35 cellular contexts compared by ENCODE assay signal in genomic region chr9:104326912-104327311, GRCh38.
"Had no signal": no experiment of that assay in that cellular context is flagged by ENCODE, and none has a peak within 500 bp of the region (broad histone marks: within the 10 kb centered on the region; RNA-seq: fewer than 3 reads in every experiment).

No MANE protein-coding gene starts in this region.

- DNase-seq: activated B cell treated with CpG ODN at 0.5 μM for 24 hours; activated CD4-positive, alpha-beta memory T cell treated with anti-CD3 and anti-CD28 coated beads for 36 hours; activated CD4-positive, alpha-beta T cell treated with anti-CD3 and anti-CD28 coated beads for 4 hours; activated CD4-positive, alpha-beta T cell treated with anti-CD3 and anti-CD28 coated beads, Interleukin-2, amount 10 ng/mL, durations not matched to agents 24 days and 14 days; activated CD4-positive, alpha-beta T cell treated with anti-CD3 and anti-CD28 coated beads, Interleukin-2, amount 50 U/mL, for 1 hour; activated CD4-positive, alpha-beta T cell treated with anti-CD3 and anti-CD28 coated beads, Interleukin-2, amount 50 U/mL, for 4 hours; activated CD4-positive, CD25-positive, alpha-beta regulatory T cell treated with anti-CD3 and anti-CD28 coated beads, Interleukin-2, amount 50 U/mL, for 72 hours; activated CD8-positive, alpha-beta memory T cell treated with anti-CD3 and anti-CD28 coated beads, Interleukin-2, amount 50 U/mL, for 4 hours; activated CD8-positive, alpha-beta T cell treated with anti-CD3 and anti-CD28 coated beads for 36 hours; activated effector memory CD4-positive, alpha-beta T cell treated with anti-CD3 and anti-CD28 coated beads, Interleukin-2, amount 50 U/mL, for 16 hours; activated gamma-delta T cell treated with Interleukin-2 at 50 U/mL for 16 hours; activated naive CD4-positive, alpha-beta T cell; activated naive CD4-positive, alpha-beta T cell treated with anti-CD3 and anti-CD28 coated beads for 36 hours; activated naive CD4-positive, alpha-beta T cell treated with anti-CD3 and anti-CD28 coated beads, Interleukin-2, amount 50 U/mL, for 16 hours; activated naive CD8-positive, alpha-beta T cell treated with anti-CD3 and anti-CD28 coated beads for 36 hours; activated T-cell treated with anti-CD3 and anti-CD28 coated beads for 4 hours; activated T-cell treated with anti-CD3 and anti-CD28 coated beads, Interleukin-2, amount 50 U/mL, for 1 hour; activated T-cell treated with anti-CD3 and anti-CD28 coated beads, Interleukin-2, amount 50 U/mL, for 4 hours; activated T-cell treated with anti-CD3 and anti-CD28 coated beads, Interleukin-2, amount 50 U/mL, for 72 hours; adrenal gland; amniotic stem cell; aorta; body of pancreas; brain microvascular endothelial cell; caudate nucleus; cerebellar nuclear complex; T-helper 2 cell; T-helper 9 cell had no signal

- H3K9me3 ChIP-seq: adrenal gland, body of pancreas, breast epithelium had no signal

- H3K4me3 ChIP-seq: adrenal gland, body of pancreas, breast epithelium, cardiac muscle cell had no signal

- H3K4me1 ChIP-seq: adrenal gland, breast epithelium had no signal

- ATAC-seq: activated CD8-positive, alpha-beta T cell treated with anti-CD3 and anti-CD28 coated beads for 36 hours; activated naive CD4-positive, alpha-beta T cell treated with anti-CD3 and anti-CD28 coated beads, Interleukin-2, amount 50 U/mL, for 72 hours; activated T-cell treated with anti-CD3 and anti-CD28 coated beads, Interleukin-2, amount 50 U/mL, for 4 hours; activated T-cell treated with anti-CD3 and anti-CD28 coated beads, Interleukin-2, amount 50 U/mL, for 72 hours; activated T-helper 17 cell treated with anti-CD3 and anti-CD28 coated beads, Interleukin-2, amount 50 U/mL, for 72 hours; body of pancreas had no signal

- H3K27me3 ChIP-seq: adrenal gland, body of pancreas, brain microvascular endothelial cell, breast epithelium, cardiac muscle cell had no signal

- FAIRE-seq: astrocyte, TTC549 had no signal

- H3K36me3 ChIP-seq: adrenal gland, brain microvascular endothelial cell, breast epithelium, cardiac muscle cell had no signal

- H3K27ac ChIP-seq: adrenal gland, body of pancreas, brain microvascular endothelial cell, breast epithelium, cardiac muscle cell, VCaP had no signal
